ENCODE assay signal across 8 cellular contexts in genomic region chr4:3955361-3956164, GRCh38.
A peak's percentile ranks its signal among the peaks of the same experiment; 100 is the strongest.
DNase-seq lines count a peak whose midpoint lies in the region; ATAC-seq and TF ChIP-seq lines count a peak whose summit lies in the region.
"Not testable (repeated sequence)": the region's sequence is repeated elsewhere in the genome, so short reads cannot be mapped to it uniquely, and the experiment has no call there.

No MANE protein-coding gene starts in this region.

- TF ChIP-seq CTCF in ascending aorta (IDR thresholded peaks at IDR 0.05); vagina (IDR thresholded peaks at IDR 0.05): not testable (repeated sequence)

- TF ChIP-seq POLR2A in vagina (IDR thresholded peaks at IDR 0.05) = peak in 1 of 2 donors; percentile 72

- not testable (repeated sequence) for H3K27me3 ChIP-seq in ascending aorta; right cardiac atrium (ENCODE audit: control insufficient read depth, insufficient read depth); vagina

- intact Hi-C loops in ascending aorta (cut with DNase I) = loop anchor here (1.0 to 10.0 kb wide), 7 partner anchors 191 to 1711 kb away; partner anchors contain the start of genes ADRA2C, CFAP99, HAUS3 and LRPAP1
- intact Hi-C loops in right cardiac atrium (cut with DNase I); vagina (cut with DNase I): not testable (repeated sequence)

- peak overlapping the region; percentile 77 to 89 for H3K4me3 ChIP-seq in ascending aorta
- peak overlapping the region; percentile 70 for H3K4me3 ChIP-seq in right cardiac atrium (ENCODE audit: low read length)
- peak overlapping the region; percentile 62 to 91 for H3K4me3 ChIP-seq in vagina

- under 1% methylated on average over 56 of the region's 56 CpGs for WGBS in right cardiac atrium

- not testable (repeated sequence) for H3K36me3 ChIP-seq in ascending aorta, vagina

- DNase-seq in NCI-H1694 treated with DMSO at 0.1 percent for 48 hours (lab: John Stamatoyannopoulos, UW) (peak; percentile 93), T-helper 2 cell (peak; percentile 98 to 99 (median 99)), ascending aorta (ENCODE audit: low spot score in 2 of 2) (peak; percentile 98 to 100), right cardiac atrium (peak; percentile 100), putamen (ENCODE audit: low spot score) (peak; percentile 95), vagina (ENCODE audit: extremely low spot score in 2 of 2) (peak; percentile 99 to 100)

- H3K9me3 ChIP-seq in ascending aorta; right cardiac atrium (ENCODE audit: control insufficient read depth, low read length); vagina: not testable (repeated sequence)

- peak; percentile 100 for ATAC-seq in GM18498 (IDR thresholded peaks at IDR 0.05; ENCODE audit: unreplicated experiment)
- ATAC-seq in HG02938 (IDR thresholded peaks at IDR 0.05; ENCODE audit: unreplicated experiment) = peak; percentile 99
- peak; percentile 100 for ATAC-seq in right cardiac atrium

- H3K27ac ChIP-seq in ascending aorta (peak overlapping the region; percentile 81), right cardiac atrium (ENCODE audit: low read length) (peak overlapping the region; percentile 57), vagina (peak overlapping the region; percentile 96)

- not testable (repeated sequence) for H3K4me1 ChIP-seq in ascending aorta; right cardiac atrium (ENCODE audit: control insufficient read depth, insufficient read depth, low read length)
- peaks cover 15% of the 10 kb centered on the region for H3K4me1 ChIP-seq in vagina

Comparison
In these comparisons a context has a peak if more than half of its experiments do, and no peak if none do; other contexts are left out.
1. Peak in every context shown above with its lines: DNase-seq, ATAC-seq, H3K4me3 ChIP-seq and H3K27ac ChIP-seq.